13 cellular contexts compared by ENCODE assay signal in the genomic region with DNA sequence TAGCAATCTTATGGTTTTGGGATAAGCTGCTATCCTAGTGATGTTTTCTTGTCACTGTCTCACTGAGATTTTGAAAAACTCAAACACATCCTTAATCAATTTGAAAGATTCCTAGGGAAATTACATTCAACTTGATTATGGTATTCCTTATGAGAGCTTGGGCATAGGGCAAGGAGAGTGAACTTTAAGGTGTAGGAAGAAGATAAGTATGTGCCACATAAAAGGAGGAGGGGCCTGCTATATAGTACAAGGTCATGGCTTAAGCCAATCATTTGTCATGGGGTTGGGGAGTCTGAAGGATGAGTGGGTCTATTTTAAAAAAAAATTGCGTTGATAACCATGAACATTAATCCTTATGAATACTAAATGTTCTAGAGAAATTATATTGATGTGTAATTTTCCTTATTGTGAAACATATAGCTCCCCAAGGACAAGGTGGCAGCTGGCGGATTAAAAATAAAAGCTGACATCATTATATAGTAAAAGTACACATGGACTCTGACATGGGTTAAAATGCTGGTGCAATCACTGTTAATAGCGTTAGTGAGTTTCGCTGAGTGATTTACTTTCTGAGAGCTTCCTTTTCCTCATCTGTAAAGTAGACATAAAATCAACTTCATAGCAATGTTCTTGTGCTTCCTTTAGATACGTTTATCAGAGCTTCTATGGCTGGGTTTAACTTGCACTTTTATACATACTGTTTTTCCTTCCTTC. TPM values are rescaled to one million over a fixed set of nuclear protein-coding genes. Genes with fewer than 3 reads are reported as not detected.
DNase-seq lines count a peak whose midpoint lies in the region; ATAC-seq and TF ChIP-seq lines count a peak whose summit lies in the region.
"Had no signal": no experiment of that assay in that cellular context is flagged by ENCODE, and none has a peak within 500 bp of the region (broad histone marks: within the 10 kb centered on the region; RNA-seq: fewer than 3 reads in every experiment).

No MANE protein-coding gene starts in this region.

- peaks cover 33% of the 10 kb centered on the region for H3K4me1 ChIP-seq in HEK293 (ENCODE audit: control insufficient read depth, insufficient read depth, low read length)

- intact Hi-C loops in posterior vena cava (cut with DNase I): no loop called here

- POLR2A ChIA-PET in HEK293 (lab: Yijun Ruan, JAX): interaction anchor here (0.6 kb wide), 1 partner anchor 17 kb away, joined by 3 read pairs; the partner anchor contains the start of gene GALNT7

- DNase-seq in DMS 273 (lab: John Stamatoyannopoulos, UW; ENCODE audit: unreplicated experiment) (peak; percentile 82), NOMO-1 treated with DMSO at 0.1 percent for 48 hours (lab: John Stamatoyannopoulos, UW; ENCODE audit: unreplicated experiment) (peak; percentile 80), fibroblast of the aortic adventitia (ENCODE audit: low read depth) (peak; percentile 17), posterior vena cava (ENCODE audit: low spot score) (no peak), C1 segment of cervical spinal cord (lab: John Stamatoyannopoulos, UW) (no peak)
- no peak for DNase-seq in stimulated activated naive CD4-positive, alpha-beta T cell (lab: John Stamatoyannopoulos, UW)
- DNase-seq: activated B cell treated with CpG ODN at 0.5 μM for 24 hours; dorsolateral prefrontal cortex; KG1; PC-9; stimulated activated naive CD4-positive, alpha-beta T cell treated with Interleukin-2 at 50 U/mL for 16 hours had no signal

- H3K9me3 ChIP-seq in HEK293 (ENCODE audit: control insufficient read depth, insufficient read depth, low read depth, low read length): no peaks in the 10 kb centered on the region

- no peaks in the 10 kb centered on the region for H3K36me3 ChIP-seq in HEK293 (ENCODE audit: control insufficient read depth in 2 of 2, insufficient read depth in 1 of 2, low read length in 2 of 2)

- ATAC-seq in HG03045 (IDR thresholded peaks at IDR 0.05; ENCODE audit: unreplicated experiment): no peak

- CTCF ChIA-PET in HEK293 (lab: Yijun Ruan, JAX): interaction anchor here (0.7 to 0.9 kb wide), 2 partner anchors 15 to 89 kb away, joined by 3 to 4 read pairs; no protein-coding TSS in a partner anchor

- no peak for TF ChIP-seq CTCF in HEK293 (tag by site-specific recombination; IDR thresholded peaks at IDR 0.05)
- no peak for TF ChIP-seq CTCF in fibroblast of the aortic adventitia (IDR thresholded peaks at IDR 0.05; ENCODE audit: insufficient read depth, low read length)

- H3K4me3 ChIP-seq in HEK293 (ENCODE audit: low read depth, low read length): no peak overlapping the region
- H3K4me3 ChIP-seq in fibroblast of the aortic adventitia (ENCODE audit: low read depth, low read length): no peak overlapping the region
- H3K4me3 ChIP-seq: dorsolateral prefrontal cortex, PC-9 had no signal

- no peak overlapping the region for H3K27ac ChIP-seq in HEK293 (ENCODE audit: extremely low read depth, low read depth, low read length)
- H3K27ac ChIP-seq: dorsolateral prefrontal cortex, PC-9 had no signal

TF ChIP-seq in HEK293, 187 proteins besides CTCF, POLR2A, EP300 and RAD21 (continues in another document):
- peak; percentile 47; the same call in 1 of the 2 replicates for TF ChIP-seq ZNF843 (tag by site-specific recombination; IDR thresholded peaks at IDR 0.05)
- TF ChIP-seq MYNN (tag by site-specific recombination; IDR thresholded peaks at IDR 0.05; ENCODE audit: borderline replicate concordance): peak; percentile 56; the same call in 1 of the 2 replicates
- TF ChIP-seq ZNF391 (tag by site-specific recombination; IDR thresholded peaks at IDR 0.05; ENCODE audit: borderline replicate concordance, low read depth): no peak
- TF ChIP-seq SP7 (tag by site-specific recombination; IDR thresholded peaks at IDR 0.05): 0 out of 2 replicates have a peak, but pooled peaks have one; percentile 12
- 0 out of 2 replicates have a peak, but pooled peaks have one; percentile 53 for TF ChIP-seq ZBTB44 (tag by site-specific recombination; IDR thresholded peaks at IDR 0.05)
- TF ChIP-seq KLF10 (tag by site-specific recombination; IDR thresholded peaks at IDR 0.05): 0 out of 2 replicates have a peak, but pooled peaks have one; percentile 52
- TF ChIP-seq, protein P1, sequence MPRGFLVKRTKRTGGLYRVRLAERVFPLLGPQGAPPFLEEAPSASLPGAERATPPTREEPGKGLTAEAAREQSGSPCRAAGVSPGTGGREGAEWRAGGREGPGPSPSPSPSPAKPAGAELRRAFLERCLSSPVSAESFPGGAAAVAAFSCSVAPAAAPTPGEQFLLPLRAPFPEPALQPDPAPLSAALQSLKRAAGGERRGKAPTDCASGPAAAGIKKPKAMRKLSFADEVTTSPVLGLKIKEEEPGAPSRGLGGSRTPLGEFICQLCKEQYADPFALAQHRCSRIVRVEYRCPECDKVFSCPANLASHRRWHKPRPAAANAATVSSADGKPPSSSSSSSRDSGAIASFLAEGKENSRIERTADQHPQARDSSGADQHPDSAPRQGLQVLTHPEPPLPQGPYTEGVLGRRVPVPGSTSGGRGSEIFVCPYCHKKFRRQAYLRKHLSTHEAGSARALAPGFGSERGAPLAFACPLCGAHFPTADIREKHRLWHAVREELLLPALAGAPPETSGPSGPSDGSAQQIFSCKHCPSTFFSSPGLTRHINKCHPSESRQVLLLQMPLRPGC (tag by site-specific recombination; IDR thresholded peaks at IDR 0.05): peak; percentile 33; the same call in 1 of the 2 replicates
- TF ChIP-seq, protein P2, sequence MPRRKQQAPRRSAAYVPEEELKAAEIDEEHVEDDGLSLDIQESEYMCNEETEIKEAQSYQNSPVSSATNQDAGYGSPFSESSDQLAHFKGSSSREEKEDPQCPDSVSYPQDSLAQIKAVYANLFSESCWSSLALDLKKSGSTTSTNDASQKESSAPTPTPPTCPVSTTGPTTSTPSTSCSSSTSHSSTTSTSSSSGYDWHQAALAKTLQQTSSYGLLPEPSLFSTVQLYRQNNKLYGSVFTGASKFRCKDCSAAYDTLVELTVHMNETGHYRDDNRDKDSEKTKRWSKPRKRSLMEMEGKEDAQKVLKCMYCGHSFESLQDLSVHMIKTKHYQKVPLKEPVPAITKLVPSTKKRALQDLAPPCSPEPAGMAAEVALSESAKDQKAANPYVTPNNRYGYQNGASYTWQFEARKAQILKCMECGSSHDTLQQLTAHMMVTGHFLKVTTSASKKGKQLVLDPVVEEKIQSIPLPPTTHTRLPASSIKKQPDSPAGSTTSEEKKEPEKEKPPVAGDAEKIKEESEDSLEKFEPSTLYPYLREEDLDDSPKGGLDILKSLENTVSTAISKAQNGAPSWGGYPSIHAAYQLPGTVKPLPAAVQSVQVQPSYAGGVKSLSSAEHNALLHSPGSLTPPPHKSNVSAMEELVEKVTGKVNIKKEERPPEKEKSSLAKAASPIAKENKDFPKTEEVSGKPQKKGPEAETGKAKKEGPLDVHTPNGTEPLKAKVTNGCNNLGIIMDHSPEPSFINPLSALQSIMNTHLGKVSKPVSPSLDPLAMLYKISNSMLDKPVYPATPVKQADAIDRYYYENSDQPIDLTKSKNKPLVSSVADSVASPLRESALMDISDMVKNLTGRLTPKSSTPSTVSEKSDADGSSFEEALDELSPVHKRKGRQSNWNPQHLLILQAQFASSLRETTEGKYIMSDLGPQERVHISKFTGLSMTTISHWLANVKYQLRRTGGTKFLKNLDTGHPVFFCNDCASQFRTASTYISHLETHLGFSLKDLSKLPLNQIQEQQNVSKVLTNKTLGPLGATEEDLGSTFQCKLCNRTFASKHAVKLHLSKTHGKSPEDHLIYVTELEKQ (tag by site-specific recombination; IDR thresholded peaks at IDR 0.05; ENCODE audit: borderline replicate concordance): 0 out of 2 replicates have a peak, but pooled peaks have one; percentile 15
- TF ChIP-seq ZNF366 (tag by site-specific recombination; conservative IDR thresholded peaks at IDR 0.05): peak; percentile 70
- TF ChIP-seq ZBTB17 (tag by site-specific recombination; IDR thresholded peaks at IDR 0.05): peak; percentile 30; the same call in 1 of the 2 replicates
- no peak for TF ChIP-seq WT1 (tag by site-specific recombination; IDR thresholded peaks at IDR 0.05)
- TF ChIP-seq OSR2 (tag by site-specific recombination; IDR thresholded peaks at IDR 0.05): peak; percentile 79
- TF ChIP-seq OVOL3 (tag by site-specific recombination; IDR thresholded peaks at IDR 0.05): no peak
- peak; percentile 55; the same call in 1 of the 2 replicates for TF ChIP-seq PRDM4 (tag by site-specific recombination; IDR thresholded peaks at IDR 0.05)

RNA-seq across cellular contexts. Expression of gene GALNT7, which starts 17.4 kb away (rescaled TPM):
- 15.4 and 19.6 TPM in 2 replicates for total RNA-seq in fibroblast of the aortic adventitia (ENCODE audit: low replicate concordance)
- total RNA-seq in posterior vena cava: 10 to 100 TPM; 10.2 to 16.2 TPM

Comparison
In these comparisons a context has a peak if more than half of its experiments do, and no peak if none do; other contexts are left out.
1. DNase-seq: peak in DMS 273 (single experiment), NOMO-1 treated with DMSO at 0.1 percent for 48 hours (single experiment) and fibroblast of the aortic adventitia (single experiment); none in posterior vena cava (single experiment), stimulated activated naive CD4-positive, alpha-beta T cell (0 of 6) and C1 segment of cervical spinal cord (0 of 14).